ENCODE assay signal across 1 cellular context in the genomic region with DNA sequence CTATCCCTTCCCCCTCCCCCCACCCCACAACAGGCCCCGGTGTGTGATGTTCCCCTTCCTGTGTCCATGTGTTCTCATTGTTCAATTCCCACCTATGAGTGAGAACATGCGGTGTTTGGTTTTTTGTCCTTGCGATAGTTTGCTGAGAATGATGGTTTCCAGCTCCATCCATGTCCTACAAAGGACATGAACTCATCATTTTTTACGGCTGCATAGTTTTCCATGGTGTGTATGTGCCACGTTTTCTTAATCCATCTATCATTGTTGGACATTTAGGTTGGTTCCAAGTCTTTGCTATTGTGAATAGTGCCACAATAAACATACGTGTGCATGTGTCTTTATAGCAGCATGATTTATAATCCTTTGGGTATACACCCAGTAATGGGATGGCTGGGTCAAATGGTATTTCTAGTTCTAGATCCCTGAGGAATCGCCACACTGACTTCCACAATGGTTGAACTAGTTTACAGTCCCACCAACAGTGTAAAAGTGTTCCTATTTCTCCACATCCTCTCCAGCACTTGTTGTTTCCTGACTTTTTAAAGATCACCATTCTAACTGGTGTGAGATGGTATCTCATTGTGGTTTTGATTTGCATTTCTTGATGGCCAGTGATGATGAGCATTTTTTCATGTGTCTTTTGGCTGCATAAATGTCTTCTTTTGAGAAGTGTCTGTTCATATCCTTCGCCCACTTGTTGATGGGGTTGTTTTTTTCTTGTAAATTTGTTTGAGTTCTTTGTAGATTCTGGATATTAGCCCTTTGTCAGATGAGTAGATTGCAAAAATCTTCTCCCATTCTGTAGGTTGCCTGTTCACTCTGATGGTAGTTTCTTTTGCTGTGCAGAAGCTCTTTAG. TPM values are rescaled to one million over a fixed set of nuclear protein-coding genes. Genes with fewer than 3 reads are reported as not detected.
"Had no signal": no experiment of that assay in that cellular context is flagged by ENCODE, and none has a peak within 500 bp of the region (broad histone marks: within the 10 kb centered on the region; RNA-seq: fewer than 3 reads in every experiment).

No MANE protein-coding gene starts in this region.

RNA-seq across cellular contexts. Expression of gene TLCD1, which starts 10.1 kb away (rescaled TPM):
- total RNA-seq: occipital lobe had no signal
